In genomic region chr13:39095500-39095899, GRCh38 we compare ENCODE assay signal across 17 cellular contexts. TPM values are rescaled to one million over a fixed set of nuclear protein-coding genes. Genes with fewer than 3 reads are reported as not detected.
A peak's percentile ranks its signal among the peaks of the same experiment; 100 is the strongest.
DNase-seq lines count a peak whose midpoint lies in the region; ATAC-seq and TF ChIP-seq lines count a peak whose summit lies in the region.
"Had no signal": no experiment of that assay in that cellular context is flagged by ENCODE, and none has a peak within 500 bp of the region (broad histone marks: within the 10 kb centered on the region; RNA-seq: fewer than 3 reads in every experiment).

No MANE protein-coding gene starts in this region.

- intact Hi-C loops in CD4-positive, alpha-beta memory T cell (cut with micrococcal nuclease): no loop called here
- intact Hi-C loops in activated CD4-positive, alpha-beta memory T cell treated with anti-CD3 and anti-CD28 coated beads for 36 hours (cut with micrococcal nuclease): loop anchor here (1.0 to 2.0 kb wide), 6 partner anchors 28 to 212 kb away; partner anchors contain the start of genes NHLRC3 and PROSER1
- intact Hi-C loops in CD14-positive monocyte (cut with micrococcal nuclease): no loop called here

- POLR2A ChIA-PET in CD4-positive, alpha-beta memory T cell (lab: Charles Lee; ENCODE audit: partially characterized antibody): no interaction called here
- POLR2A ChIA-PET in activated CD4-positive, alpha-beta memory T cell treated with anti-CD3 and anti-CD28 coated beads for 36 hours (lab: Charles Lee): interaction anchor here (0.6 to 2.0 kb wide), 4 partner anchors 45 to 102 kb away, joined by 3 to 10 read pairs (median 4); partner anchors contain the start of genes NHLRC3 and PROSER1

- H3K36me3 Mint-ChIP-seq in CD4-positive, alpha-beta memory T cell: no peaks in the 10 kb centered on the region
- no peaks in the 10 kb centered on the region for H3K36me3 Mint-ChIP-seq in activated CD4-positive, alpha-beta memory T cell treated with anti-CD3 and anti-CD28 coated beads for 36 hours
- H3K36me3 Mint-ChIP-seq in CD14-positive monocyte: no peaks in the 10 kb centered on the region
- H3K36me3 Mint-ChIP-seq: natural killer cell, WTC11 had no signal

- no peak for TF ChIP-seq CTCF in CD14-positive monocyte (IDR thresholded peaks at IDR 0.05)

- ATAC-seq in GM18867 (IDR thresholded peaks at IDR 0.05; ENCODE audit: unreplicated experiment): peak; percentile 61
- ATAC-seq in HG02678 (IDR thresholded peaks at IDR 0.05; ENCODE audit: unreplicated experiment): peak; percentile 76
- ATAC-seq in HG03135 (IDR thresholded peaks at IDR 0.05; ENCODE audit: unreplicated experiment): no peak
- ATAC-seq: natural killer cell, SK-N-SH treated with all-trans-retinoic acid at 6 μM for 48 hours, WTC11 had no signal

- no peaks in the 10 kb centered on the region for H3K4me1 ChIP-seq in CD4-positive, alpha-beta memory T cell (ENCODE audit: insufficient read depth, low read length)
- H3K4me1 ChIP-seq: left ventricle myocardium inferior had no signal

- no peak overlapping the region for H3K4me3 ChIP-seq in CD4-positive, alpha-beta memory T cell (ENCODE audit: low read length in 2 of 2)
- H3K4me3 ChIP-seq: left ventricle myocardium inferior had no signal

- H3K4me1 Mint-ChIP-seq in CD4-positive, alpha-beta memory T cell: peaks cover 16 to 23% (median 18%) of the 10 kb centered on the region in 4 donors
- peaks cover 35% of the 10 kb centered on the region for H3K4me1 Mint-ChIP-seq in activated CD4-positive, alpha-beta memory T cell treated with anti-CD3 and anti-CD28 coated beads for 36 hours (ENCODE audit: low read depth)
- no peaks in the 10 kb centered on the region for H3K4me1 Mint-ChIP-seq in CD14-positive monocyte
- H3K4me1 Mint-ChIP-seq: WTC11 had no signal

- H3K27me3 Mint-ChIP-seq in CD4-positive, alpha-beta memory T cell: no peaks in the 10 kb centered on the region
- no peaks in the 10 kb centered on the region for H3K27me3 Mint-ChIP-seq in activated CD4-positive, alpha-beta memory T cell treated with anti-CD3 and anti-CD28 coated beads for 36 hours
- peaks cover 0 to 3% (median 3%) of the 10 kb centered on the region in 3 donors for H3K27me3 Mint-ChIP-seq in CD14-positive monocyte (ENCODE audit: low read depth in 3 of 3)

- H3K36me3 ChIP-seq in CD4-positive, alpha-beta memory T cell (ENCODE audit: insufficient read depth, low read length): no peaks in the 10 kb centered on the region
- H3K36me3 ChIP-seq: brain microvascular endothelial cell, left ventricle myocardium inferior had no signal

- CTCF ChIA-PET in CD4-positive, alpha-beta memory T cell (lab: Charles Lee; ENCODE audit: partially characterized antibody): interaction anchor here (0.9 kb wide), 1 partner anchor 521 kb away, joined by 3 read pairs; no protein-coding TSS in a partner anchor
- CTCF ChIA-PET in activated CD4-positive, alpha-beta memory T cell treated with anti-CD3 and anti-CD28 coated beads for 36 hours (lab: Charles Lee): interaction anchor here (1.1 kb wide), 2 partner anchors 43 to 521 kb away, joined by 3 read pairs; no protein-coding TSS in a partner anchor

- H3K27ac ChIP-seq in CD4-positive, alpha-beta memory T cell (ENCODE audit: low read depth, low read length): no peak overlapping the region
- H3K27ac ChIP-seq: brain microvascular endothelial cell, left ventricle myocardium inferior had no signal

- H3K27ac Mint-ChIP-seq in CD4-positive, alpha-beta memory T cell: peak overlapping the region in 5 of 7 donors; percentile 9 to 70 (median 36)
- peak overlapping the region; percentile 87 for H3K27ac Mint-ChIP-seq in activated CD4-positive, alpha-beta memory T cell treated with anti-CD3 and anti-CD28 coated beads for 36 hours
- no peak overlapping the region for H3K27ac Mint-ChIP-seq in CD14-positive monocyte
- H3K27ac Mint-ChIP-seq: natural killer cell, WTC11 had no signal

- no peak for DNase-seq in CD4-positive, alpha-beta memory T cell
- DNase-seq in activated CD4-positive, alpha-beta memory T cell treated with anti-CD3 and anti-CD28 coated beads for 36 hours: no peak
- DNase-seq in AML-193 (lab: John Stamatoyannopoulos, UW): no peak
- no peak for DNase-seq in NCI-H2171 (lab: John Stamatoyannopoulos, UW)
- no peak for DNase-seq in CD14-positive monocyte (ENCODE audit: low spot score)
- DNase-seq: activated effector memory CD4-positive, alpha-beta T cell treated with anti-CD3 and anti-CD28 coated beads, Interleukin-2, amount 50 U/mL, for 16 hours; brain microvascular endothelial cell; effector CD4-positive, alpha-beta T cell; left ventricle myocardium inferior; natural killer cell; stimulated activated CD4-positive, alpha-beta T cell treated with anti-CD3 and anti-CD28 coated beads, Interleukin-4, amount 100 ng/mL, for 1 hour; stimulated activated naive CD4-positive, alpha-beta T cell had no signal

- peak overlapping the region in 7 of 8 donors; percentile 5 to 72 (median 59) for H3K4me3 Mint-ChIP-seq in CD4-positive, alpha-beta memory T cell
- peak overlapping the region; percentile 54 for H3K4me3 Mint-ChIP-seq in activated CD4-positive, alpha-beta memory T cell treated with anti-CD3 and anti-CD28 coated beads for 36 hours
- no peak overlapping the region for H3K4me3 Mint-ChIP-seq in CD14-positive monocyte
- H3K4me3 Mint-ChIP-seq: natural killer cell, WTC11 had no signal

- no peaks in the 10 kb centered on the region for H3K9me3 ChIP-seq in CD4-positive, alpha-beta memory T cell (ENCODE audit: control insufficient read depth in 1 of 2, low read length in 2 of 2)
- H3K9me3 ChIP-seq: left ventricle myocardium inferior had no signal

- H3K9me3 Mint-ChIP-seq in CD4-positive, alpha-beta memory T cell: no peaks in the 10 kb centered on the region
- H3K9me3 Mint-ChIP-seq in activated CD4-positive, alpha-beta memory T cell treated with anti-CD3 and anti-CD28 coated beads for 36 hours: no peaks in the 10 kb centered on the region
- peaks cover 0 to 7% (median 0%) of the 10 kb centered on the region in 7 donors for H3K9me3 Mint-ChIP-seq in CD14-positive monocyte
- H3K9me3 Mint-ChIP-seq: WTC11 had no signal

- H3K27me3 ChIP-seq in CD4-positive, alpha-beta memory T cell (ENCODE audit: insufficient read depth, low read length): no peaks in the 10 kb centered on the region
- H3K27me3 ChIP-seq: brain microvascular endothelial cell had no signal

RNA-seq across cellular contexts. Expression of gene NHLRC3, which starts 57.2 kb away (rescaled TPM):
- 10 to 100 TPM; 26.5 to 27.3 TPM for total RNA-seq in CD4-positive, alpha-beta memory T cell
- 1 to 10 TPM; 4.6 to 6.4 TPM for polyA plus RNA-seq in CD4-positive, alpha-beta memory T cell
- 10 to 100 TPM; 15.2 to 16.8 TPM for total RNA-seq in activated CD4-positive, alpha-beta memory T cell treated with anti-CD3 and anti-CD28 coated beads for 36 hours
- polyA plus RNA-seq in CD14-positive monocyte: 10 to 100 TPM; 12.8 to 13.0 TPM

RNA-seq across cellular contexts. Expression of gene PROSER1, which starts 57.6 kb away (rescaled TPM):
- total RNA-seq in CD4-positive, alpha-beta memory T cell: 10 to 100 TPM; 48.1 to 49.5 TPM
- polyA plus RNA-seq in CD4-positive, alpha-beta memory T cell: 10 to 100 TPM in 1 of 2 donors, 1 to 10 TPM in 1; 3.5 to 20.6 TPM
- total RNA-seq in activated CD4-positive, alpha-beta memory T cell treated with anti-CD3 and anti-CD28 coated beads for 36 hours: 10 to 100 TPM; 59.9 to 70.5 TPM
- polyA plus RNA-seq in CD14-positive monocyte: 1 to 10 TPM; 4.6 to 9.1 TPM

Comparison
In these comparisons a context has a peak if more than half of its experiments do, and no peak if none do; other contexts are left out.
1. H3K27ac Mint-ChIP-seq: peak in CD4-positive, alpha-beta memory T cell (5 of 7) and activated CD4-positive, alpha-beta memory T cell treated with anti-CD3 and anti-CD28 coated beads for 36 hours (single experiment); none in CD14-positive monocyte (0 of 7).
2. H3K4me3 Mint-ChIP-seq: peak in CD4-positive, alpha-beta memory T cell (7 of 8) and activated CD4-positive, alpha-beta memory T cell treated with anti-CD3 and anti-CD28 coated beads for 36 hours (single experiment); none in CD14-positive monocyte (0 of 2).